20 cellular contexts compared by ENCODE assay signal in genomic region chr17:8916470-8916869, GRCh38. TPM values are rescaled to one million over a fixed set of nuclear protein-coding genes. Genes with fewer than 3 reads are reported as not detected.
DNase-seq lines count a peak whose midpoint lies in the region; ATAC-seq, FAIRE-seq and TF ChIP-seq lines count a peak whose summit lies in the region.
"Had no signal": no experiment of that assay in that cellular context is flagged by ENCODE, and none has a peak within 500 bp of the region (broad histone marks: within the 10 kb centered on the region; RNA-seq: fewer than 3 reads in every experiment).

No MANE protein-coding gene starts in this region.

- peak overlapping the region; percentile 38 for H3K4me2 ChIP-seq in GM12878 (ENCODE audit: control insufficient read depth, insufficient read depth)

- H3K9me3 Mint-ChIP-seq in CD4-positive, alpha-beta memory T cell = peaks cover 0 to 15% (median under 1%) of the 10 kb centered on the region in 8 donors
- no peaks in the 10 kb centered on the region for H3K9me3 Mint-ChIP-seq in natural killer cell

- H3K27me3 Mint-ChIP-seq in CD4-positive, alpha-beta memory T cell = no peaks in the 10 kb centered on the region
- H3K27me3 Mint-ChIP-seq in natural killer cell (ENCODE audit: low read depth in 2 of 2) = no peaks in the 10 kb centered on the region

- no peaks in the 10 kb centered on the region for H3K27me3 ChIP-seq in CD4-positive, alpha-beta memory T cell (ENCODE audit: insufficient read depth, low read length)
- no peaks in the 10 kb centered on the region for H3K27me3 ChIP-seq in GM12878 (replicated peaks in 1 of 2; ENCODE audit: control insufficient read depth in 2 of 2, insufficient read depth in 2 of 2, low read length in 1 of 2)

- POLR2A ChIA-PET in CD4-positive, alpha-beta memory T cell (lab: Charles Lee; ENCODE audit: partially characterized antibody) = interaction anchor here (1.2 to 1.4 kb wide), 2 partner anchors 10 to 28 kb away, joined by 3 read pairs; no protein-coding TSS in a partner anchor
- POLR2A ChIA-PET in GM12878 (lab: Charles Lee) = interaction anchor here (0.7 to 0.9 kb wide), 2 partner anchors 17 to 26 kb away, joined by 3 to 4 read pairs; no protein-coding TSS in a partner anchor

- WGBS in GM12878 (ENCODE audit: insufficient coverage, insufficient replicate concordance, low lambda C conversion rate, missing lambda C conversion rate) = 6% methylated on average over 6 of the region's 6 CpGs

- BruUV-seq in GM12878 (replicated peaks; lab: Mats Ljungman, UMichigan) = no TSS peak

- peak overlapping the region in 4 of 7 donors; percentile 43 to 82 (median 62) for H3K27ac Mint-ChIP-seq in CD4-positive, alpha-beta memory T cell
- H3K27ac Mint-ChIP-seq in natural killer cell = peak overlapping the region; percentile 62 to 81
- H3K27ac Mint-ChIP-seq: nephron had no signal

- no peak overlapping the region for H3K9ac ChIP-seq in GM12878 (ENCODE audit: control insufficient read depth, insufficient read depth, low read length)

- SMC1A ChIA-PET in GM12878 (lab: Charles Lee; ENCODE audit: uncharacterized antibody, unreplicated experiment) = interaction anchor here (0.9 to 4.5 kb wide), 4 partner anchors 16 to 40 kb away, joined by 3 to 20 read pairs (median 4); no protein-coding TSS in a partner anchor

- peaks cover 17 to 46% (median 35%) of the 10 kb centered on the region in 4 donors for H3K4me1 Mint-ChIP-seq in CD4-positive, alpha-beta memory T cell
- peaks cover 64 to 65% of the 10 kb centered on the region in 2 donors for H3K4me1 Mint-ChIP-seq in natural killer cell
- H3K4me1 Mint-ChIP-seq: nephron had no signal

- RAD21 ChIA-PET in GM12878 (lab: Charles Lee; ENCODE audit: unreplicated experiment) = interaction anchor here (0.7 to 2.1 kb wide), 2 partner anchors 16 to 51 kb away, joined by 4 to 10 read pairs; no protein-coding TSS in a partner anchor

- peaks cover 19% of the 10 kb centered on the region for H3K4me1 ChIP-seq in CD4-positive, alpha-beta memory T cell (ENCODE audit: insufficient read depth, low read length)
- peaks cover 49% of the 10 kb centered on the region for H3K4me1 ChIP-seq in GM12878 (ENCODE audit: control insufficient read depth, insufficient read depth, low read length)
- H3K4me1 ChIP-seq: breast epithelium, HAP-1, sigmoid colon had no signal

- peaks cover 48 to 49% of the 10 kb centered on the region in 2 donors for H3K36me3 Mint-ChIP-seq in CD4-positive, alpha-beta memory T cell
- H3K36me3 Mint-ChIP-seq in natural killer cell = no peaks in the 10 kb centered on the region

- no peak overlapping the region for H3K4me3 ChIP-seq in CD4-positive, alpha-beta memory T cell (ENCODE audit: low read length in 2 of 2)
- H3K4me3 ChIP-seq in GM12878 = no peak overlapping the region
- H3K4me3 ChIP-seq: breast epithelium, HAP-1, sigmoid colon had no signal

- no peak for DNase-seq in CD4-positive, alpha-beta memory T cell
- DNase-seq in Kasumi-1 (lab: John Stamatoyannopoulos, UW) = peak; percentile 13 to 35
- no peak for DNase-seq in GM12878 (ENCODE audit: low read depth, low spot score)
- no peak for DNase-seq in natural killer cell
- DNase-seq in stimulated activated CD4-positive, alpha-beta T cell treated with anti-CD3 and anti-CD28 coated beads, Interleukin-2, amount 100 ng/mL, for 48 hours = no peak
- DNase-seq: activated CD4-positive, alpha-beta T cell treated with anti-CD3 and anti-CD28 coated beads, Interleukin-2, amount 50 U/mL, for 1 hour; activated naive CD4-positive, alpha-beta T cell; COR-L47; GDM1; NK-92 treated with Interleukin-12 subunit alpha and Interleukin-12 subunit beta, amount 100 ng/mL, for 24 hours; sigmoid colon had no signal

- intact Hi-C loops in CD4-positive, alpha-beta memory T cell (cut with micrococcal nuclease) = no loop called here
- intact Hi-C loops in GM12878 (cut with micrococcal nuclease; ENCODE audit: unreplicated experiment) = no loop called here
- intact Hi-C loops in natural killer cell (cut with micrococcal nuclease) = no loop called here

- in situ Hi-C loops in GM12878 (cut with MboI) = no loop called here

- peaks cover 44% of the 10 kb centered on the region for H3K79me2 ChIP-seq in GM12878 (ENCODE audit: control insufficient read depth, insufficient read depth, low read length)

- ATAC-seq in GM12878 (no peak), natural killer cell (peak; percentile 2 to 40 (median 3)), GM18861 (IDR thresholded peaks at IDR 0.05; ENCODE audit: unreplicated experiment) (no peak), GM19023 (IDR thresholded peaks at IDR 0.05; ENCODE audit: unreplicated experiment) (no peak), GM21423 (IDR thresholded peaks at IDR 0.05; ENCODE audit: unreplicated experiment) (no peak)

- H4K20me1 ChIP-seq in GM12878 (ENCODE audit: control insufficient read depth, insufficient read depth) = no peaks in the 10 kb centered on the region

- no peaks in the 10 kb centered on the region for H3K9me3 ChIP-seq in CD4-positive, alpha-beta memory T cell (ENCODE audit: control insufficient read depth in 1 of 2, low read length in 2 of 2)
- H3K9me3 ChIP-seq in GM12878 (replicated peaks; ENCODE audit: control insufficient read depth, insufficient read depth, low read length) = peaks cover 7% of the 10 kb centered on the region; the same call in 2 of the 3 replicates
- H3K9me3 ChIP-seq: HAP-1 had no signal

- no peak overlapping the region for H3K4me3 Mint-ChIP-seq in CD4-positive, alpha-beta memory T cell
- peak overlapping the region; percentile 13 for H3K4me3 Mint-ChIP-seq in natural killer cell
- H3K4me3 Mint-ChIP-seq: nephron had no signal

- H2AFZ ChIP-seq in GM12878 (ENCODE audit: control insufficient read depth, low read depth, low read length) = no peak overlapping the region

- no peak for TF ChIP-seq RAD21 in GM12878 (IDR thresholded peaks at IDR 0.05; ENCODE audit: insufficient read depth, low read depth, low read length)

- TF ChIP-seq CTCF in GM12878 (IDR thresholded peaks at IDR 0.05 in 2 of 3, conservative IDR thresholded peaks at IDR 0.05 in 1 of 3; ENCODE audit: control insufficient read depth in 2 of 3, extremely low read depth in 1 of 3, insufficient read depth in 1 of 3, low read depth in 3 of 3, low read length in 3 of 3) (no peak), natural killer cell (IDR thresholded peaks at IDR 0.05) (no peak)

- CTCF ChIA-PET in CD4-positive, alpha-beta memory T cell (lab: Charles Lee; ENCODE audit: partially characterized antibody) = no interaction called here
- CTCF ChIA-PET in GM12878 (lab: Yijun Ruan, JAX) = interaction anchor here (0.9 to 1.3 kb wide), 4 partner anchors 12 to 82 kb away, joined by 3 to 4 read pairs (median 4); no protein-coding TSS in a partner anchor

- no peak for TF ChIP-seq EP300 in GM12878 (IDR thresholded peaks at IDR 0.05; ENCODE audit: borderline replicate concordance in 1 of 2, control insufficient read depth in 1 of 2, low read depth in 2 of 2, low read length in 2 of 2)

- FAIRE-seq in GM12878 (lab: Jason Lieb, UNC) = no peak
- FAIRE-seq: endometrium had no signal

- no peak for TF ChIP-seq POLR2A in GM12878 (IDR thresholded peaks at IDR 0.05; ENCODE audit: low read depth, low read length)

- no peak overlapping the region for H3K27ac ChIP-seq in CD4-positive, alpha-beta memory T cell (ENCODE audit: low read depth, low read length)
- H3K27ac ChIP-seq in GM12878 (ENCODE audit: control insufficient read depth, insufficient read depth) = no peak overlapping the region
- H3K27ac ChIP-seq: breast epithelium had no signal

- H3K36me3 ChIP-seq in CD4-positive, alpha-beta memory T cell (ENCODE audit: insufficient read depth, low read length) = peaks cover 14% of the 10 kb centered on the region
- peaks cover 13 to 26% of the 10 kb centered on the region in 2 experiments; a peak in 3 of 4 replicates for H3K36me3 ChIP-seq in GM12878 (ENCODE audit: control insufficient read depth in 2 of 2, insufficient read depth in 2 of 2, low read length in 1 of 2)
- H3K36me3 ChIP-seq: breast epithelium, HAP-1, sigmoid colon had no signal

RNA-seq across cellular contexts. Expression of gene PIK3R6, which starts 49.0 kb away (rescaled TPM):
- under 1 TPM; 0.17 to 0.25 TPM for total RNA-seq in CD4-positive, alpha-beta memory T cell
- polyA plus RNA-seq in CD4-positive, alpha-beta memory T cell = under 1 TPM; 0.13 to 0.47 TPM
- 293 and 314 TPM in 2 replicates for total RNA-seq in GM12878 (2013; cell fraction: nucleolus; rRNA removed)
- total RNA-seq in GM12878 (2014; rRNA removed) (40.3 and 44.7 TPM in 2 replicates), GM12878 (2014; rRNA removed; fragmentation: Illumina TruSeq; extraction: Trizol) (26.4 and 27.9 TPM in 2 replicates), GM12878 (2021) (76.7 and 81.7 TPM in 2 replicates), natural killer cell (1 to 10 TPM in 2 of 3 donors, under 1 TPM in 1; 0.84 to 6.3 (median 1.4) TPM)
- 68.9 TPM for polyA plus RNA-seq in GM12878 (2011; ENCODE audit: low read depth)
- polyA plus RNA-seq in GM12878 (2011; rRNA removed) (73.5 and 146 TPM in 2 replicates), GM12878 (2014; fragmentation: Illumina TruSeq; extraction: Trizol) (31.6 and 54.7 TPM in 2 replicates), GM12878 (2014; fragmentation: Nextera tagmentation; extraction: Ambion mirVana) (1 to 10 TPM; 6.7 to 7.4 TPM), GM12878 (2014; rRNA removed) (86.5 and 99.8 TPM in 2 replicates), GM12878 (2016; fragmentation: Nextera tagmentation; extraction: Ambion mirVana) (100 to 1,000 TPM; 103 to 109 TPM)
- polyA plus RNA-seq in GM12878 (2011; cell fraction: cytosol; rRNA removed) = 164 and 182 TPM in 2 replicates
- 666 and 871 TPM in 2 replicates for polyA plus RNA-seq in GM12878 (2011; cell fraction: nucleus; rRNA removed)
- 144 and 184 TPM in 2 replicates for polyA plus RNA-seq in GM12878 (2012)
- 99.0 and 156 TPM in 2 replicates for polyA minus RNA-seq in GM12878 (2011; rRNA and poly(A)+ RNA removed)
- polyA minus RNA-seq in GM12878 (2011; cell fraction: cytosol; rRNA and poly(A)+ RNA removed) = 50.8 and 58.4 TPM in 2 replicates
- 143 and 160 TPM in 2 replicates for polyA minus RNA-seq in GM12878 (2011; cell fraction: nucleus; rRNA and poly(A)+ RNA removed)
- total RNA-seq: kidney epithelial cell had no signal

RNA-seq across cellular contexts. Expression of gene PIK3R5, which starts 49.0 kb away (rescaled TPM):
- total RNA-seq in CD4-positive, alpha-beta memory T cell = 10 to 100 TPM; 85.1 to 89.4 TPM
- 10 to 100 TPM; 18.5 to 62.0 TPM for polyA plus RNA-seq in CD4-positive, alpha-beta memory T cell
- total RNA-seq in GM12878 (2013; cell fraction: nucleolus; rRNA removed) = 260 and 296 TPM in 2 replicates
- total RNA-seq in GM12878 (2014; rRNA removed) (36.8 and 39.5 TPM in 2 replicates), GM12878 (2014; rRNA removed; fragmentation: Illumina TruSeq; extraction: Trizol) (24.7 and 26.5 TPM in 2 replicates), GM12878 (2021) (50.8 and 51.2 TPM in 2 replicates), natural killer cell (100 to 1,000 TPM; 254 to 364 (median 348) TPM)
- 25.1 TPM for polyA plus RNA-seq in GM12878 (2011; ENCODE audit: low read depth)
- polyA plus RNA-seq in GM12878 (2011; rRNA removed) (34.3 and 43.9 TPM in 2 replicates), GM12878 (2014; fragmentation: Illumina TruSeq; extraction: Trizol) (27.3 and 34.2 TPM in 2 replicates), GM12878 (2014; fragmentation: Nextera tagmentation; extraction: Ambion mirVana) (1 to 10 TPM; 9.5 to 9.6 TPM), GM12878 (2014; rRNA removed) (32.9 and 33.5 TPM in 2 replicates), GM12878 (2016; fragmentation: Nextera tagmentation; extraction: Ambion mirVana) (10 to 100 TPM; 36.9 to 39.5 TPM)
- 42.7 and 45.7 TPM in 2 replicates for polyA plus RNA-seq in GM12878 (2011; cell fraction: cytosol; rRNA removed)
- polyA plus RNA-seq in GM12878 (2011; cell fraction: nucleus; rRNA removed) = 155 and 160 TPM in 2 replicates
- polyA plus RNA-seq in GM12878 (2012) = 44.1 and 46.7 TPM in 2 replicates
- polyA minus RNA-seq in GM12878 (2011; rRNA and poly(A)+ RNA removed) = 48.9 and 95.6 TPM in 2 replicates
- 32.6 and 35.1 TPM in 2 replicates for polyA minus RNA-seq in GM12878 (2011; cell fraction: cytosol; rRNA and poly(A)+ RNA removed)
- 48.0 and 66.0 TPM in 2 replicates for polyA minus RNA-seq in GM12878 (2011; cell fraction: nucleus; rRNA and poly(A)+ RNA removed)
- total RNA-seq: glomerular endothelial cell had no signal

Comparison
In these comparisons a context has a peak if more than half of its experiments do, and no peak if none do; other contexts are left out.
1. DNase-seq: peak in Kasumi-1 (2 of 2); none in CD4-positive, alpha-beta memory T cell (0 of 5), GM12878 (single experiment), natural killer cell (single experiment) and stimulated activated CD4-positive, alpha-beta T cell treated with anti-CD3 and anti-CD28 coated beads, Interleukin-2, amount 100 ng/mL, for 48 hours (0 of 2).
2. ATAC-seq: peak in natural killer cell (3 of 3); none in GM12878 (single experiment), GM18861 (single experiment), GM19023 (single experiment) and GM21423 (single experiment).